ENCODE assay signal across 8 cellular contexts in the genomic region with DNA sequence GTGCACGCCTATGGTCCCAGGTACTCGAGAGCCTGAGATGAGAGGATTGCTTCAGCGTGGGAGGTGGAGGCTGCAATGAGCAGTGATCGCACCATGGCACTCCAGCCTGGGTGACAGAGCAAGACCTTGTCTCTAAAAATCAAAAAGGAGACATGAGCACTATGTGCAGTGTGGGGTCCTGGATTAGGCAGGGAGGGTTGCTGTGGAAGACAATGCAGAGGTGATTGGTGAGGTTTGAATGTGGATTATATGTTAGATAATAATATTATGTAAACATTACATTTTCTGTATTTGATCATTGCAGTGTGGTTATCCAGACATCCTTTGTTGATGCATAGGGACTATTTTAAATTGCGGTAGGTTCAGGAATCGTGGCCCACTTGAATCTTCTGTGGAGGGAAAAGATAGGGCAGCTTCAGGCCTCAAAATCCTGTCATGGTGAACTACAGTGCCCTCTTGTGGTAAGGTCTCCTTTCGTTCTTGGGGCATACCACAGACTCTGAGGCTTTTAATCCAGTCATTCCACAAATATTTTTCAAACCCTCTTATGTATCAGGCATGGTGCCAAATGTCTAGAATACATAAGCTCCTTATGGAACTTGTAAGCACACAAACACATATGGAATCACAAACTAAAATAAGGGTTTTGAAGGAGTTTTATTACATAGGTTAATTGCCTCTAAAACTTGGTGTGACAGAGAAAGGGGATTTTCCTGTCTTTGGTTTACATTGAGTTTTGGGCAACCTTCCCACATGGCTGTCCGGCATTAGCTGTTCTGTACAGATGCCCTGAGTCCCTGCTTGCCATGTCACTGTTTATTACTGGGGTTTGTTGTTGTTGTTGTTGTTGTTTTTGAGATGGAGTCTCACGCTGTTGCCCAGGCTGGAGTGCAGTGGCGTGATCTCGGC.
DNase-seq lines count a peak whose midpoint lies in the region; ATAC-seq lines count a peak whose summit lies in the region.

No MANE protein-coding gene starts in this region.

- no peaks in the 10 kb centered on the region for H3K27me3 Mint-ChIP-seq in memory B cell

- H3K9me3 Mint-ChIP-seq in memory B cell, result no peaks in the 10 kb centered on the region

- H3K36me3 Mint-ChIP-seq in memory B cell, result peaks cover 9% of the 10 kb centered on the region

- H3K27ac Mint-ChIP-seq in memory B cell, result no peak overlapping the region

- peak; percentile 73 for ATAC-seq in HG03095 (IDR thresholded peaks at IDR 0.05; ENCODE audit: unreplicated experiment)
- peak; percentile 48 for ATAC-seq in activated CD4-positive, CD25-positive, alpha-beta regulatory T cell treated with anti-CD3 and anti-CD28 coated beads, Interleukin-2, amount 50 U/mL, for 24 hours
- ATAC-seq in memory B cell (ENCODE audit: low read depth), result peak; percentile 77

- peak; percentile 5 for DNase-seq in activated effector memory CD4-positive, alpha-beta T cell treated with Interleukin-2 at 50 U/mL for 16 hours
- no peak for DNase-seq in activated effector memory CD4-positive, alpha-beta T cell treated with anti-CD3 and anti-CD28 coated beads, Interleukin-2, amount 50 U/mL, for 16 hours
- DNase-seq in NCI-H446 (lab: John Stamatoyannopoulos, UW) (peak; percentile 5 to 69), memory B cell (ENCODE audit: low spot score in 2 of 2) (peak; percentile 60 to 68), stromal cell of bone marrow (ENCODE audit: low read depth) (peak; percentile 62)
- DNase-seq in effector CD4-positive, alpha-beta T cell, result peak; percentile 45

- peaks cover 16% of the 10 kb centered on the region for H3K4me1 Mint-ChIP-seq in memory B cell

- no peak overlapping the region for H3K4me3 Mint-ChIP-seq in memory B cell
